Comparison of ENCODE assay signal across 7 cellular contexts in the genomic region with DNA sequence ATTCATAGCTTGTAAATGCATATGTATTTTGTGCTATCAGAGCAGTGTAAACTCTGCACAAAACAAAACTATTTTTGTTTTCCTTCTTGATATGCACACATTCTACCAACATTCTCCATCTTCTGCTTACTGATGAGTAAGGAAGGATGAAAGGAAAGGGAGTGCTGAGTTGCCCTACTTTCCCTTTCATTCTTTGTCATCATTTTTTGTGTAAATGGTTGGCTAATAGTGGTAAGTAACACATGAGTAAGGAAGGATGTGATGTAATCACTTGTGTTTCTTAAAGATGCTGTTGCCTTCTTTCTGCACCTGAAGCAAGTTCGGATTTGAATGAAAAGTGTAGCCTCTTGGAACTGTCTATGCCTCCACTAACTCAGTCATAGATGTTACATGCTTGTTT. TPM values are rescaled to one million over a fixed set of nuclear protein-coding genes. Genes with fewer than 3 reads are reported as not detected.
DNase-seq lines count a peak whose midpoint lies in the region; ATAC-seq and TF ChIP-seq lines count a peak whose summit lies in the region.

No MANE protein-coding gene starts in this region.

- no peaks in the 10 kb centered on the region for H4K20me1 ChIP-seq in osteoblast (ENCODE audit: insufficient read depth, low read length)

- no peak for DNase-seq in activated CD4-positive, alpha-beta memory T cell treated with anti-CD3 and anti-CD28 coated beads for 36 hours
- DNase-seq in osteoblast (ENCODE audit: insufficient read length, low spot score, missing footprints) (no peak), BE2C (no peak), caudate nucleus (lab: John Stamatoyannopoulos, UW) (no peak)
- no peak for DNase-seq in stimulated activated CD4-positive, alpha-beta T cell treated with anti-CD3 and anti-CD28 coated beads, Interleukin-1b, Interleukin-23, amount 100 ng/mL, for 48 hours

- peak; percentile 47 for ATAC-seq in GM18861 (IDR thresholded peaks at IDR 0.05; ENCODE audit: unreplicated experiment)
- peak; percentile 38 for ATAC-seq in HG03103 (IDR thresholded peaks at IDR 0.05; ENCODE audit: low read depth, unreplicated experiment)

- peaks cover 56% of the 10 kb centered on the region for H3K79me2 ChIP-seq in osteoblast (ENCODE audit: insufficient read depth, low read length)

- H3K36me3 Mint-ChIP-seq in activated CD4-positive, alpha-beta memory T cell treated with anti-CD3 and anti-CD28 coated beads for 36 hours, result peaks cover 14% of the 10 kb centered on the region

- H3K4me3 ChIP-seq in osteoblast (ENCODE audit: insufficient read depth, low read length) (no peak overlapping the region), BE2C (ENCODE audit: low read depth, low read length) (no peak overlapping the region)

- H3K9me3 Mint-ChIP-seq in activated CD4-positive, alpha-beta memory T cell treated with anti-CD3 and anti-CD28 coated beads for 36 hours, result peaks cover 3% of the 10 kb centered on the region

- peak overlapping the region; percentile 47 for H2AFZ ChIP-seq in osteoblast (ENCODE audit: low read length)

- CTCF ChIA-PET in activated CD4-positive, alpha-beta memory T cell treated with anti-CD3 and anti-CD28 coated beads for 36 hours (lab: Charles Lee), result interaction anchor here (1.3 to 1.4 kb wide), 2 partner anchors 229 to 556 kb away, joined by 3 to 4 read pairs; a partner anchor contains a TSS

- H3K4me2 ChIP-seq in osteoblast (ENCODE audit: insufficient read depth, low read length), result no peak overlapping the region

- peak overlapping the region; percentile 60 for H3K4me3 Mint-ChIP-seq in activated CD4-positive, alpha-beta memory T cell treated with anti-CD3 and anti-CD28 coated beads for 36 hours

- H3K27ac Mint-ChIP-seq in activated CD4-positive, alpha-beta memory T cell treated with anti-CD3 and anti-CD28 coated beads for 36 hours, result peak overlapping the region; percentile 99

- TF ChIP-seq CTCF in osteoblast (IDR thresholded peaks at IDR 0.05; ENCODE audit: extremely low read depth, low read depth, low read length) (no peak), BE2C (IDR thresholded peaks at IDR 0.05; ENCODE audit: low read depth, low read length) (no peak)

- H3K27me3 ChIP-seq in osteoblast (ENCODE audit: insufficient read depth, low read length) (no peaks in the 10 kb centered on the region), BE2C (no peaks in the 10 kb centered on the region)

- POLR2A ChIA-PET in activated CD4-positive, alpha-beta memory T cell treated with anti-CD3 and anti-CD28 coated beads for 36 hours (lab: Charles Lee), result interaction anchor here (1.4 kb wide), 1 partner anchor 118 kb away, joined by 5 read pairs; the partner anchor contains the start of gene TRAF3IP2

- H3K36me3 ChIP-seq in osteoblast (ENCODE audit: insufficient read depth, low read length), result peaks cover 5% of the 10 kb centered on the region
- H3K36me3 ChIP-seq in BE2C, result peaks cover 16% of the 10 kb centered on the region; the same call in 1 of the 2 replicates

- H3K27me3 Mint-ChIP-seq in activated CD4-positive, alpha-beta memory T cell treated with anti-CD3 and anti-CD28 coated beads for 36 hours, result no peaks in the 10 kb centered on the region

- H3K9me3 ChIP-seq in osteoblast (ENCODE audit: low read depth, low read length), result no peaks in the 10 kb centered on the region
- H3K9me3 ChIP-seq in BE2C, result no peaks in the 10 kb centered on the region; the same call in 1 of the 2 replicates

- peak overlapping the region; percentile 42 for H3K27ac ChIP-seq in osteoblast (ENCODE audit: low read depth, low read length)
- H3K27ac ChIP-seq in caudate nucleus (ENCODE audit: low read depth, low read length), result no peak overlapping the region

- intact Hi-C loops in activated CD4-positive, alpha-beta memory T cell treated with anti-CD3 and anti-CD28 coated beads for 36 hours (cut with micrococcal nuclease), result loop anchor here (1.0 to 10.0 kb wide), 10 partner anchors 46 to 556 kb away; partner anchors contain the start of gene TRAF3IP2

- H3K4me1 Mint-ChIP-seq in activated CD4-positive, alpha-beta memory T cell treated with anti-CD3 and anti-CD28 coated beads for 36 hours (ENCODE audit: low read depth), result peaks cover 38% of the 10 kb centered on the region

- H3K4me1 ChIP-seq in osteoblast (ENCODE audit: insufficient read depth, low read length) (peaks cover 28% of the 10 kb centered on the region), BE2C (no peaks in the 10 kb centered on the region; the same call in 1 of the 2 replicates)

RNA-seq across cellular contexts. Expression of gene REV3L, which starts 4.6 kb away (rescaled TPM):
- total RNA-seq in activated CD4-positive, alpha-beta memory T cell treated with anti-CD3 and anti-CD28 coated beads for 36 hours, result 10 to 100 TPM; 13.9 to 15.0 TPM
- 41.3 and 42.0 TPM in 2 replicates for total RNA-seq in osteoblast
- 40.9 TPM for polyA plus RNA-seq in BE2C (2012; ENCODE audit: insufficient read depth, insufficient read length, low read depth)
